In the genomic region with DNA sequence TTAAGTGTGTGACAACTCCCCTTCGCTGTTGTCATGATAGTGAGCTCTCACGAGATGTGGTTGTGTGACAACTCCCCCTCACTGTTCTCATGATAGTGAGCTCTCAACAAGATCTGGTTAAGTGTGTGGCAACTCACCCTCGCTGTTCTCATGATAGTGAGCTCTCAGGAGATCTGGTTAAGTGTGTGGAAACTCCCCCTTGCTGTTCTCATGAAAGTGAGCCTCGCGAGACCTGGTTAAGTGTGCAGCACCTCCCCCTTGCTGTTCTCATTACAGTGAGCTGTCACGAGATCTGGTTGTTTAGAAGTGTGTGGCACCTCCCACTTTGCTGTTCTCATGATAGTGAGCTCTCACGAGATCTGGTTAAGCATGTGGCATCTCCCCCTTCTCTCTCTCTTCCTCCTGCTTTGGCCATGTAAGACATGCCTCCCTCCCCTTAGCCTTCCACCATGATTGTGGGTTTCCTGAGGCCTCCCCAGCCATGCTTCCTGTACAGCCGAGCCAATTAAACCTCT, we compare ENCODE assay signal across 8 cellular contexts. TPM values are rescaled to one million over a fixed set of nuclear protein-coding genes. Genes with fewer than 3 reads are reported as not detected.
DNase-seq lines count a peak whose midpoint lies in the region; ATAC-seq, FAIRE-seq and TF ChIP-seq lines count a peak whose summit lies in the region.

No MANE protein-coding gene starts in this region.

- H3K4me2 ChIP-seq in smooth muscle cell: no peak overlapping the region

- H3K9ac ChIP-seq in smooth muscle cell (ENCODE audit: low read depth): no peak overlapping the region

- 0 out of 2 replicates have a peak, but pooled peaks have one; percentile 33 for TF ChIP-seq POLR2A in GM12892 (IDR thresholded peaks at IDR 0.05; ENCODE audit: low read depth, low read length)

- H3F3A ChIP-seq in smooth muscle cell (ENCODE audit: low read depth): no peaks in the 10 kb centered on the region

- peak overlapping the region; percentile 60 for H3K27ac Mint-ChIP-seq in mesothelial cell of epicardium

- no peaks in the 10 kb centered on the region for H3K79me2 ChIP-seq in smooth muscle cell (ENCODE audit: low read depth)

- H3K36me3 ChIP-seq in smooth muscle cell (ENCODE audit: low read depth): peaks cover 34% of the 10 kb centered on the region

- H3K4me1 ChIP-seq in smooth muscle cell (ENCODE audit: low read depth): no peaks in the 10 kb centered on the region

- FAIRE-seq in GM12892 (lab: Jason Lieb, UNC): peak; percentile 84

- no peaks in the 10 kb centered on the region for H3K9me3 ChIP-seq in smooth muscle cell (replicated peaks; ENCODE audit: low read depth)

- no peaks in the 10 kb centered on the region for H3K27me3 ChIP-seq in smooth muscle cell (ENCODE audit: low read depth)

- DNase-seq in GM12892 (ENCODE audit: insufficient read length) (no peak), mesothelial cell of epicardium (ENCODE audit: low spot score in 2 of 2, unreplicated experiment in 2 of 2) (no peak), cerebellar nuclear complex (lab: John Stamatoyannopoulos, UW) (no peak), AG08396 (ENCODE audit: low spot score) (no peak), COLO829 (ENCODE audit: low spot score) (no peak), smooth muscle cell (lab: John Stamatoyannopoulos, UW; ENCODE audit: unreplicated experiment) (no peak)
- peak; percentile 24 to 45 for DNase-seq in activated CD4-positive, alpha-beta T cell treated with anti-CD3 and anti-CD28 coated beads, Interleukin-2, amount 50 U/mL, for 48 hours

- no peaks in the 10 kb centered on the region for H3K4me1 Mint-ChIP-seq in mesothelial cell of epicardium

- peaks cover 55% of the 10 kb centered on the region for H3K36me3 Mint-ChIP-seq in mesothelial cell of epicardium

- peak; percentile 53 for ATAC-seq in HG03060 (IDR thresholded peaks at IDR 0.05; ENCODE audit: low read depth, unreplicated experiment)

- no peaks in the 10 kb centered on the region for H3K27me3 Mint-ChIP-seq in mesothelial cell of epicardium (ENCODE audit: low read depth)

- H3K4me3 Mint-ChIP-seq in mesothelial cell of epicardium: no peak overlapping the region

- H2AFZ ChIP-seq in smooth muscle cell (ENCODE audit: low read depth): no peak overlapping the region

- no peaks in the 10 kb centered on the region for H3K9me3 Mint-ChIP-seq in mesothelial cell of epicardium

- no peak overlapping the region for H3K4me3 ChIP-seq in smooth muscle cell

- 83% methylated on average over 8 of the region's 8 CpGs for WGBS in smooth muscle cell (ENCODE audit: low lambda C conversion rate)

- TF ChIP-seq CTCF in mesothelial cell of epicardium (IDR thresholded peaks at IDR 0.05; ENCODE audit: unreplicated experiment): no peak
- TF ChIP-seq CTCF in smooth muscle cell (IDR thresholded peaks at IDR 0.05; ENCODE audit: borderline replicate concordance, insufficient read depth, poor library complexity, severe bottlenecking): no peak

- no peak overlapping the region for H3K27ac ChIP-seq in smooth muscle cell (ENCODE audit: low read depth)

- H4K20me1 ChIP-seq in smooth muscle cell (ENCODE audit: low read depth): peaks cover 10% of the 10 kb centered on the region

RNA-seq across cellular contexts. Expression of a gene that starts 25.1 kb away (rescaled TPM):
- 33.0 TPM for polyA plus RNA-seq in GM12892 (2012; ENCODE audit: missing spikeins)
- total RNA-seq in mesothelial cell of epicardium (78.2 to 85.8 TPM (median 80.6 TPM) in 3 replicates), smooth muscle cell (33.2 and 37.7 TPM in 2 replicates)
- polyA plus RNA-seq in smooth muscle cell: 21.8 and 32.5 TPM in 2 replicates

RNA-seq across cellular contexts. Expression of a gene that starts 31.7 kb away (rescaled TPM):
- 47.6 TPM for polyA plus RNA-seq in GM12892 (2012; ENCODE audit: missing spikeins)
- total RNA-seq in mesothelial cell of epicardium: 138 to 150 TPM (median 139 TPM) in 3 replicates
- total RNA-seq in smooth muscle cell: 51.5 and 61.6 TPM in 2 replicates
- 38.4 and 39.2 TPM in 2 replicates for polyA plus RNA-seq in smooth muscle cell

RNA-seq across cellular contexts. Expression of a gene that starts 32.5 kb away (rescaled TPM):
- 21.5 TPM for polyA plus RNA-seq in GM12892 (2012; ENCODE audit: missing spikeins)
- total RNA-seq in mesothelial cell of epicardium: 17.2 to 18.4 TPM (median 17.7 TPM) in 3 replicates
- 20.3 and 31.1 TPM in 2 replicates for total RNA-seq in smooth muscle cell
- 22.0 and 24.1 TPM in 2 replicates for polyA plus RNA-seq in smooth muscle cell

Comparison
In these comparisons a context has a peak if more than half of its experiments do, and no peak if none do; other contexts are left out.
1. DNase-seq: peak in activated CD4-positive, alpha-beta T cell treated with anti-CD3 and anti-CD28 coated beads, Interleukin-2, amount 50 U/mL, for 48 hours (2 of 2); none in GM12892 (single experiment), mesothelial cell of epicardium (0 of 2), cerebellar nuclear complex (0 of 2), AG08396 (single experiment), COLO829 (single experiment) and smooth muscle cell (single experiment).